In the genomic region with DNA sequence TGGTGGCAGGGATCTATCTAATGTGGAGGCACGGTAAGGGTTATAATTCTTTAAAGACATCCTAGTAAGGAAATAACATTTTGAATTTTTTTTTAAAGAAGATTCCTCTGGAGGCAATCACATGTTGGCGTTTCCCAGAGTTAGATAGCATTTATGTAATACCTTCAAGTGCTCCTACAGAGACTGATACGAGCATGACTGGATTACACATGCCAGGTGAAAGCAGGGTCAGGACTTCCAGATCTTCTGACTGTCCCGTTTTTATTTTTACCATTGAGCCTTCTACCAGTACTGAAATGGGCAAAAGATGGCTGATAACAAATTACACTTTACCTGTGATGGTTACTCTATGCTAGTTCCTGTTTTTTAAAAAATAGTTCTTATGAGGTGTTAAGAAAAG, we compare ENCODE assay signal across 10 cellular contexts. TPM values are rescaled to one million over a fixed set of nuclear protein-coding genes. Genes with fewer than 3 reads are reported as not detected.
"Had no signal": no experiment of that assay in that cellular context is flagged by ENCODE, and none has a peak within 500 bp of the region (broad histone marks: within the 10 kb centered on the region; RNA-seq: fewer than 3 reads in every experiment).

No MANE protein-coding gene starts in this region.

- H3K4me3 Mint-ChIP-seq: HFFc6, IgD-negative memory B cell had no signal

- H3K4me3 ChIP-seq: GM23248, HAP-1 had no signal

- H3K27ac Mint-ChIP-seq: HFFc6, IgD-negative memory B cell had no signal

- H3K4me1 ChIP-seq: HAP-1 had no signal

- H3K27me3 Mint-ChIP-seq: IgD-negative memory B cell had no signal

- ATAC-seq: HCT116, HepG2 had no signal

- H3K9me3 Mint-ChIP-seq: HFFc6, IgD-negative memory B cell had no signal

- H3K27ac ChIP-seq: GM23248, HL-60 had no signal

- DNase-seq: GM23248, GOT3, H7, HFFc6 had no signal

- H3K9me3 ChIP-seq: HAP-1 had no signal

RNA-seq across cellular contexts. Expression of a gene that starts 13.8 kb away (rescaled TPM):
- total RNA-seq: GM23248, HFFc6, HT1080 had no signal

RNA-seq across cellular contexts. Expression of a gene that starts 14.0 kb away (rescaled TPM):
- total RNA-seq: HFFc6, HT1080 had no signal
- polyA plus RNA-seq: GM23248 had no signal
